ENCODE assay signal across 28 cellular contexts in the genomic region with DNA sequence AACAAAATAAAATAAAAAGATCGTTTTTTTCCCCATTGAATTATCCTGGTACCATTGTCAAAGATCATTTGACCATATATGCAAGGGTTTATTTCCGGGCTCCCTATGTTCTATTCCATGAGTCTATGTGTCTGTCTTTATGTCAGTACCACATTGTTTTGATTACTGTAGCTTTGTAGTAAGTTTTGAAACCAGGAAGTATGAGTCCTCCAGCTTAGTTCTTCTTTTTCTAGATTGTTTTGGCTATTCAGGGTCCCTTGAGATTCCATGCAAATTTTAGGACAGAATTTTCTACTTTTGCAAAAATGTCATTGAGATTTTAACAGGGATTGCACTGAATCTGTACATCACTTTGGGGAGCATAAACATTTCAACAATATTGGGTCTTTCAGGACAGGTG.
"Had no signal": no experiment of that assay in that cellular context is flagged by ENCODE, and none has a peak within 500 bp of the region (broad histone marks: within the 10 kb centered on the region; RNA-seq: fewer than 3 reads in every experiment).

No MANE protein-coding gene starts in this region.

- H3K27me3 Mint-ChIP-seq: activated naive CD8-positive, alpha-beta T cell; activated T-cell treated with anti-CD3 and anti-CD28 coated beads, Interleukin-2, amount 50 U/mL, for 24 hours had no signal

- FAIRE-seq: RCC 7860 had no signal

- H3K36me3 ChIP-seq: brain microvascular endothelial cell, cardiac muscle cell, SJSA1 had no signal

- H3K4me3 Mint-ChIP-seq: activated CD4-positive, alpha-beta T cell treated with anti-CD3 and anti-CD28 coated beads, Interleukin-2, amount 10 ng/mL, durations not matched to agents 24 days and 14 days; activated CD8-positive, alpha-beta memory T cell treated with anti-CD3 and anti-CD28 coated beads, Interleukin-2, amount 10 ng/mL, durations not matched to agents 7 days and 5 days; activated naive CD8-positive, alpha-beta T cell; activated T-cell treated with anti-CD3 and anti-CD28 coated beads, Interleukin-2, amount 50 U/mL, for 24 hours; activated T-helper 1 cell treated with anti-CD3 and anti-CD28 coated beads, Interleukin-12 subunit alpha, Interleukin-12 subunit beta, Interleukin-2, Interleukin-4 antibody, amounts not matched to agents 30 ng/mL and 10 ng/mL and 1 ng/mL, durations not matched to agents 14 hours and 24 hours and 36 hours; WTC11 had no signal

- H3K4me3 ChIP-seq: cardiac muscle cell, SJSA1 had no signal

- H3K9me3 ChIP-seq: SJSA1 had no signal

- H3K4me1 Mint-ChIP-seq: activated CD8-positive, alpha-beta memory T cell treated with anti-CD3 and anti-CD28 coated beads, Interleukin-2, amount 10 ng/mL, durations not matched to agents 7 days and 5 days had no signal

- H3K27me3 ChIP-seq: brain microvascular endothelial cell, cardiac muscle cell, SJSA1 had no signal

- H3K27ac Mint-ChIP-seq: activated CD4-positive, alpha-beta T cell treated with anti-CD3 and anti-CD28 coated beads, Interleukin-2, amount 10 ng/mL, durations not matched to agents 24 days and 14 days; activated CD8-positive, alpha-beta memory T cell treated with anti-CD3 and anti-CD28 coated beads, Interleukin-2, amount 10 ng/mL, durations not matched to agents 7 days and 5 days; activated naive CD8-positive, alpha-beta T cell; activated T-cell treated with anti-CD3 and anti-CD28 coated beads, Interleukin-2, amount 50 U/mL, for 24 hours; activated T-helper 1 cell treated with anti-CD3 and anti-CD28 coated beads, Interleukin-12 subunit alpha, Interleukin-12 subunit beta, Interleukin-2, Interleukin-4 antibody, amounts not matched to agents 30 ng/mL and 10 ng/mL and 1 ng/mL, durations not matched to agents 14 hours and 24 hours and 36 hours; WTC11 had no signal

- ATAC-seq: activated CD8-positive, alpha-beta memory T cell treated with anti-CD3 and anti-CD28 coated beads, Interleukin-2, amount 10 ng/mL, durations not matched to agents 7 days and 5 days; SK-N-SH treated with all-trans-retinoic acid at 6 μM for 48 hours; WTC11 had no signal

- DNase-seq: activated CD4-positive, alpha-beta T cell treated with anti-CD3 and anti-CD28 coated beads for 1 hour; activated CD4-positive, alpha-beta T cell treated with anti-CD3 and anti-CD28 coated beads, Interleukin-2, amount 10 ng/mL, durations not matched to agents 24 days and 14 days; activated CD4-positive, alpha-beta T cell treated with anti-CD3 and anti-CD28 coated beads, Interleukin-2, amount 50 U/mL, for 48 hours; activated CD8-positive, alpha-beta memory T cell treated with anti-CD3 and anti-CD28 coated beads, Interleukin-2, amount 10 ng/mL, durations not matched to agents 7 days and 5 days; activated effector memory CD4-positive, alpha-beta T cell treated with Interleukin-2 at 50 U/mL for 16 hours; activated naive CD4-positive, alpha-beta T cell; activated T-cell treated with anti-CD3 and anti-CD28 coated beads, Interleukin-2, amount 50 U/mL, for 24 hours; brain microvascular endothelial cell; Kasumi-1; NCI-H1105; NCI-H1436; NCI-H1694 treated with DMSO at 0.1 percent for 48 hours; NCI-H2029 treated with DMSO at 0.1 percent for 48 hours; NCI-H345; NCI-H510A; NCI-H526 treated with DMSO at 0.1 percent for 48 hours; NCI-H82; NK-92 treated with Interleukin-12 subunit alpha and Interleukin-12 subunit beta, amount 100 ng/mL, for 24 hours; OCI-M1; SHP77; SW 1271 had no signal

- H3K9me3 Mint-ChIP-seq: activated T-helper 1 cell treated with anti-CD3 and anti-CD28 coated beads, Interleukin-12 subunit alpha, Interleukin-12 subunit beta, Interleukin-2, Interleukin-4 antibody, amounts not matched to agents 30 ng/mL and 10 ng/mL and 1 ng/mL, durations not matched to agents 14 hours and 24 hours and 36 hours had no signal

- H3K36me3 Mint-ChIP-seq: activated CD8-positive, alpha-beta memory T cell treated with anti-CD3 and anti-CD28 coated beads, Interleukin-2, amount 10 ng/mL, durations not matched to agents 7 days and 5 days; WTC11 had no signal

- H3K27ac ChIP-seq: brain microvascular endothelial cell, cardiac muscle cell, SJSA1 had no signal
